9 cellular contexts compared by ENCODE assay signal in the genomic region with DNA sequence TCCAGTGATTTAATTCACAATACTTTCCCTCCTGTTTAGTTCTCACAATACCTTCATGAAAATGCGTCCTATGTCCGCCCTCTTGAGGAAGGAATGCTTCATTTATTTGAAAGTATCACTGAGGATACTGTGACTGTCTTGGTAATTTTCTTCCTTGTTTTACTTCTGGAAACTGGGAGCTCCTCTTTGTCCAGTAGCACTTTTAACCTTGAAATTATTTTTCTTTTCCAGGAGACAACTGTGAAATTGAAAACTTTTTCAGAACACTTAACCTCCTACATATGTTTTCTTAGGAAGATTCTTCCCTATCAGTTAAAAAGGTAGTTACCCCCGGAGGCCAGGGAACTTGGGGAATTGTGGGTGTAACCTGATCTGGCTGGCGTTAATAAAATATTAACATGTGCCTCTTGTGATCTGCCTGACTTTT. TPM values are rescaled to one million over a fixed set of nuclear protein-coding genes. Genes with fewer than 3 reads are reported as not detected.
DNase-seq lines count a peak whose midpoint lies in the region; ATAC-seq, FAIRE-seq and TF ChIP-seq lines count a peak whose summit lies in the region.
"Had no signal": no experiment of that assay in that cellular context is flagged by ENCODE, and none has a peak within 500 bp of the region (broad histone marks: within the 10 kb centered on the region; RNA-seq: fewer than 3 reads in every experiment).

No MANE protein-coding gene starts in this region.

- H3K4me1 Mint-ChIP-seq in CD8-positive, alpha-beta memory T cell: no peaks in the 10 kb centered on the region

- no peak overlapping the region for H3K4me3 Mint-ChIP-seq in CD8-positive, alpha-beta memory T cell

- no peak overlapping the region for H2AFZ ChIP-seq in KMS-11 (ENCODE audit: low read depth)

- H4K20me1 ChIP-seq in KMS-11 (ENCODE audit: insufficient read depth): no peaks in the 10 kb centered on the region

- H3K9me3 Mint-ChIP-seq in CD8-positive, alpha-beta memory T cell: no peaks in the 10 kb centered on the region

- WGBS in thyroid gland, 2 donors: 38 to 49% methylated on average over 4 of the region's 4 CpGs

- TF ChIP-seq POLR2A in thyroid gland (IDR thresholded peaks at IDR 0.05): no peak

- no peak overlapping the region for H3K27ac ChIP-seq in KMS-11
- H3K27ac ChIP-seq in thyroid gland: peak overlapping the region in 2 of 3 donors; percentile 25 to 41
- H3K27ac ChIP-seq in CD8-positive, alpha-beta memory T cell (ENCODE audit: low read depth, low read length): no peak overlapping the region

- peak; percentile 56 for DNase-seq in AG08395 (ENCODE audit: low spot score)
- DNase-seq in astrocyte of the spinal cord (ENCODE audit: low read depth, low spot score): peak; percentile 77
- DNase-seq in thyroid gland: peak in 1 of 2 donors; percentile 10
- no peak for DNase-seq in CD8-positive, alpha-beta memory T cell

- ATAC-seq in HG03196 (IDR thresholded peaks at IDR 0.05; ENCODE audit: unreplicated experiment) (no peak), HG02870 (IDR thresholded peaks at IDR 0.05; ENCODE audit: unreplicated experiment) (no peak)
- ATAC-seq: GM12878 had no signal

- H3K4me1 ChIP-seq in KMS-11 (ENCODE audit: low read depth, poor library complexity, severe bottlenecking) (peaks cover 4% of the 10 kb centered on the region), thyroid gland (peaks cover 3 to 7% of the 10 kb centered on the region in 2 donors)
- no peaks in the 10 kb centered on the region for H3K4me1 ChIP-seq in CD8-positive, alpha-beta memory T cell (ENCODE audit: insufficient read depth, low read length)

- in situ Hi-C loops in astrocyte of the spinal cord (cut with HindIII; ENCODE audit: low sequenced_read_pairs): no loop called here

- H3K36me3 ChIP-seq in KMS-11 (ENCODE audit: insufficient read depth) (no peaks in the 10 kb centered on the region; the same call in 1 of the 2 replicates), thyroid gland (peaks cover 19 to 39% of the 10 kb centered on the region in 2 donors)
- H3K36me3 ChIP-seq in CD8-positive, alpha-beta memory T cell (ENCODE audit: insufficient read depth, low read length): peaks cover 22% of the 10 kb centered on the region

- CTCF ChIA-PET in CD8-positive, alpha-beta memory T cell (lab: Charles Lee): interaction anchor here (1.4 kb wide), 1 partner anchor 11 kb away, joined by 4 read pairs; no protein-coding TSS in a partner anchor

- FAIRE-seq in islet of Langerhans (lab: Jason Lieb, UNC): peak; percentile 98
- FAIRE-seq: GM12878 had no signal

- H3K4me2 ChIP-seq in KMS-11: no peak overlapping the region

- H3K27ac Mint-ChIP-seq in CD8-positive, alpha-beta memory T cell: no peak overlapping the region

- H3K27me3 ChIP-seq in KMS-11 (ENCODE audit: insufficient read depth, low read depth) (no peaks in the 10 kb centered on the region), thyroid gland (no peaks in the 10 kb centered on the region)
- no peaks in the 10 kb centered on the region for H3K27me3 ChIP-seq in CD8-positive, alpha-beta memory T cell (ENCODE audit: insufficient read depth, low read length, poor library complexity, severe bottlenecking)

- H3K4me3 ChIP-seq in KMS-11 (IDR thresholded peaks at IDR 0.05; ENCODE audit: insufficient read depth, low read depth, low read length) (no peak overlapping the region), astrocyte of the spinal cord (ENCODE audit: low read depth, low read length) (no peak overlapping the region), thyroid gland (replicated peaks in 1 of 3) (no peak overlapping the region)
- no peak overlapping the region for H3K4me3 ChIP-seq in CD8-positive, alpha-beta memory T cell (ENCODE audit: low read length)
- H3K4me3 ChIP-seq: GM12878 had no signal

- TF ChIP-seq CTCF in KMS-11 (conservative IDR thresholded peaks at IDR 0.05; ENCODE audit: low read depth, low read length) (peak; percentile 82), astrocyte of the spinal cord (IDR thresholded peaks at IDR 0.05; ENCODE audit: low read depth, low read length) (peak; percentile 59), thyroid gland (IDR thresholded peaks at IDR 0.05) (peak; percentile 42 to 85 (median 58))

- POLR2A ChIA-PET in CD8-positive, alpha-beta memory T cell (lab: Charles Lee): no interaction called here

- H3K9me3 ChIP-seq in thyroid gland: no peaks in the 10 kb centered on the region
- H3K9me3 ChIP-seq in CD8-positive, alpha-beta memory T cell (ENCODE audit: low read length): no peaks in the 10 kb centered on the region

- intact Hi-C loops in thyroid gland (cut with DNase I): no loop called here

- peaks cover 10 to 62% (median 21%) of the 10 kb centered on the region in 3 donors for H3K36me3 Mint-ChIP-seq in CD8-positive, alpha-beta memory T cell

- H3K79me2 ChIP-seq in KMS-11 (ENCODE audit: insufficient read depth, low read depth): no peaks in the 10 kb centered on the region

- H3K27me3 Mint-ChIP-seq in CD8-positive, alpha-beta memory T cell: no peaks in the 10 kb centered on the region

- H3K9ac ChIP-seq in KMS-11: no peak overlapping the region

RNA-seq across cellular contexts. Expression of gene PPP1R21, which starts 30.5 kb away (rescaled TPM):
- total RNA-seq in thyroid gland: 100 to 1,000 TPM in 2 of 4 donors, 10 to 100 TPM in 2; 55.0 to 118 (median 86.6) TPM
- 10 to 100 TPM; 18.1 to 18.8 TPM for total RNA-seq in CD8-positive, alpha-beta memory T cell
- 18.2 TPM for polyA plus RNA-seq in CD8-positive, alpha-beta memory T cell

RNA-seq across cellular contexts. Expression of gene STON1, which starts 58.9 kb away (rescaled TPM):
- 10 to 100 TPM; 11.4 to 29.8 (median 15.3) TPM for total RNA-seq in thyroid gland
- 1 to 10 TPM in 1 of 2 experiments, under 1 TPM in 1; 0.89 to 1.4 TPM for total RNA-seq in CD8-positive, alpha-beta memory T cell
- polyA plus RNA-seq in CD8-positive, alpha-beta memory T cell: 0.28 TPM

Comparison
In these comparisons a context has a peak if more than half of its experiments do, and no peak if none do; other contexts are left out.
1. DNase-seq: peak in AG08395 (single experiment) and astrocyte of the spinal cord (single experiment); none in CD8-positive, alpha-beta memory T cell (0 of 5).
2. H3K27ac ChIP-seq: peak in thyroid gland (2 of 3); none in KMS-11 (single experiment) and CD8-positive, alpha-beta memory T cell (single experiment).
3. RNA of gene STON1, which starts 58.9 kb away (total RNA-seq): 11.4 to 29.8 TPM in thyroid gland; 0.89 to 1.4 TPM in CD8-positive, alpha-beta memory T cell; every median in the first group is over 4 times any median in the second.
4. Peak in every context shown above with its lines, with median percentiles within 50 percentile points of each other: CTCF ChIP-seq.